In the genomic region with DNA sequence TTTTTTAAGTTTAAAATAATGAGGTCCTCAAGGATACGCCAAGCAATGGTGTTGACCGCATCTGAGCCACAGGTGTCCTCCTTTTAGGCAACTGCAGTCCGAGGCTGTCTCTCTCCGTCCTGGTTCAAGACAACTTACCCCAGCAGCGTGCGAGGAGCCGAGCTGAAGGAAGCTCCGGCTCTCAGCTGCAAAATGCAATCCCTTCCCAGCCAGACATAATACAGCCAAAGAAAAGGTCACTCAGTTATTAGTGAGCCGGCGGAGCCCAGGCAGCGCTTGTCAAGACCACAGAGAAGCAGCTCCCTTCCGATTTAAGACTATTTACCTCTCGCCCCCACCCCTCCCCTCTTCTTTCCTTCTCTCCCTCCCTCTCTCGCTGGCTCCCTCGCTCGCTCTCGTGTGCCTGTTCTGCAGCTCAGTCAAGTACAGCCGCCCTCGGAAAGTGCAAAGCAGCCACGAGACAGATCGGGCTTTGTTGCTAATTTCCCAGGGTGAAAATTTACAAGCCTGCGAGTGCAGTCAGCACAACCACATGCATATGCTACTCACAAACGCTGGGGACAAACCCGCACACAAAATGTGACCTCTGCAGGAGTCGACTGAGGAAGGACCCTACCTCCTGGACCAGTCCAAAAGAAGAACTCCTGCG, we compare ENCODE assay signal across 8 cellular contexts. TPM values are rescaled to one million over a fixed set of nuclear protein-coding genes. Genes with fewer than 3 reads are reported as not detected.
DNase-seq lines count a peak whose midpoint lies in the region; ATAC-seq and TF ChIP-seq lines count a peak whose summit lies in the region.

No MANE protein-coding gene starts in this region.

- TF ChIP-seq CTCF in PC-3 (conservative IDR thresholded peaks at IDR 0.05; ENCODE audit: low read depth, low read length): no peak
- no peak for TF ChIP-seq CTCF in omental fat pad (IDR thresholded peaks at IDR 0.05)
- no peak for TF ChIP-seq CTCF in CD8-positive, alpha-beta T cell (IDR thresholded peaks at IDR 0.05)

- no peak overlapping the region for H3K27ac ChIP-seq in PC-3 (ENCODE audit: low read length)
- no peak overlapping the region for H3K27ac ChIP-seq in CD8-positive, alpha-beta T cell (ENCODE audit: low read depth, low read length)

- H3K36me3 ChIP-seq in PC-3 (ENCODE audit: low read depth, low read length): no peaks in the 10 kb centered on the region
- no peaks in the 10 kb centered on the region for H3K36me3 ChIP-seq in CD8-positive, alpha-beta T cell (ENCODE audit: insufficient read depth, low read length)

- DNase-seq in PC-3 (peak; percentile 25), foreskin melanocyte (peak; percentile 68), omental fat pad (ENCODE audit: low spot score) (no peak), GM19240 (ENCODE audit: insufficient read length, low spot score) (no peak)
- DNase-seq in CD8-positive, alpha-beta T cell: no peak

- peaks cover 2% of the 10 kb centered on the region for H3K9me3 Mint-ChIP-seq in CD8-positive, alpha-beta T cell

- 0 out of 2 replicates have a peak overlapping the region, but pooled peaks have one; percentile 8 for H3K9ac ChIP-seq in PC-3 (ENCODE audit: low read length)

- H3K27me3 Mint-ChIP-seq in CD8-positive, alpha-beta T cell (ENCODE audit: low read depth): peaks cover 36% of the 10 kb centered on the region

- H3K9me3 ChIP-seq in PC-3 (ENCODE audit: low read length): no peaks in the 10 kb centered on the region
- no peaks in the 10 kb centered on the region for H3K9me3 ChIP-seq in CD8-positive, alpha-beta T cell (ENCODE audit: low read length)

- POLR2A ChIA-PET in PC-3 (lab: Charles Lee; ENCODE audit: unreplicated experiment): no interaction called here
- POLR2A ChIA-PET in CD8-positive, alpha-beta T cell (lab: Charles Lee): no interaction called here

- no peaks in the 10 kb centered on the region for H3K4me1 ChIP-seq in PC-3 (ENCODE audit: insufficient read depth, low read length)
- H3K4me1 ChIP-seq in CD8-positive, alpha-beta T cell (ENCODE audit: insufficient read depth, low read length): no peaks in the 10 kb centered on the region

- H3K4me1 Mint-ChIP-seq in CD8-positive, alpha-beta T cell (ENCODE audit: low read depth): no peaks in the 10 kb centered on the region

- no peaks in the 10 kb centered on the region for H3F3A ChIP-seq in PC-3 (ENCODE audit: low read length, unreplicated experiment)

- H3K79me2 ChIP-seq in PC-3 (ENCODE audit: low read length): no peaks in the 10 kb centered on the region

- no peak overlapping the region for H3K27ac Mint-ChIP-seq in CD8-positive, alpha-beta T cell

- H4K20me1 ChIP-seq in PC-3 (ENCODE audit: low read length): no peaks in the 10 kb centered on the region

- no peak overlapping the region for H3K4me3 Mint-ChIP-seq in CD8-positive, alpha-beta T cell

- peak; percentile 41 for ATAC-seq in GM18519 (IDR thresholded peaks at IDR 0.05; ENCODE audit: low FRiP score, unreplicated experiment)
- peak; percentile 38 for ATAC-seq in HG03159 (IDR thresholded peaks at IDR 0.05; ENCODE audit: unreplicated experiment)
- ATAC-seq in PC-3: peak; percentile 67
- ATAC-seq in omental fat pad (ENCODE audit: low FRiP score): peak; percentile 31
- ATAC-seq in CD8-positive, alpha-beta T cell: no peak
- no peak for ATAC-seq in GM19328 (IDR thresholded peaks at IDR 0.05; ENCODE audit: unreplicated experiment)

- peak overlapping the region; percentile 99 for H3K4me2 ChIP-seq in PC-3 (ENCODE audit: low read length)

- no peaks in the 10 kb centered on the region for H3K27me3 ChIP-seq in PC-3 (ENCODE audit: low read length)
- H3K27me3 ChIP-seq in CD8-positive, alpha-beta T cell (ENCODE audit: insufficient read depth, low read length): no peaks in the 10 kb centered on the region

- peak overlapping the region; percentile 77 for H3K4me3 ChIP-seq in PC-3 (ENCODE audit: low read length)
- H3K4me3 ChIP-seq in CD8-positive, alpha-beta T cell (ENCODE audit: low read depth, low read length): no peak overlapping the region

- H3K9me2 ChIP-seq in PC-3 (replicated peaks; ENCODE audit: low read length): no peaks in the 10 kb centered on the region

- H2AFZ ChIP-seq in PC-3 (ENCODE audit: low read length): peak overlapping the region; percentile 91

- intact Hi-C loops in PC-3 (cut with micrococcal nuclease): no loop called here
- intact Hi-C loops in CD8-positive, alpha-beta T cell (cut with DNase I, micrococcal nuclease): no loop called here

- no peaks in the 10 kb centered on the region for H3K36me3 Mint-ChIP-seq in CD8-positive, alpha-beta T cell

- CTCF ChIA-PET in PC-3 (lab: Charles Lee): interaction anchor here (0.8 kb wide), 1 partner anchor 221 kb away, joined by 4 read pairs; no protein-coding TSS in a partner anchor
- CTCF ChIA-PET in CD8-positive, alpha-beta T cell (lab: Charles Lee): no interaction called here

- no TSS peak for BruUV-seq in PC-3 (replicated peaks; lab: Mats Ljungman, UMichigan)

RNA-seq across cellular contexts. Expression of a gene that starts 0.4 kb away (rescaled TPM):
- 2.3 TPM in 1 of 2 replicates, not detected in the other for total RNA-seq in PC-3 (2014; rRNA removed)
- total RNA-seq in omental fat pad: 100 to 1,000 TPM in 2 of 4 donors, 10 to 100 TPM in 2; 13.1 to 169 (median 93.0) TPM
- total RNA-seq in CD8-positive, alpha-beta T cell: not detected

Comparison
In these comparisons a context has a peak if more than half of its experiments do, and no peak if none do; other contexts are left out.
1. ATAC-seq: peak in GM18519 (single experiment), HG03159 (single experiment), PC-3 (single experiment) and omental fat pad (single experiment); none in CD8-positive, alpha-beta T cell (single experiment) and GM19328 (single experiment).
2. DNase-seq: peak in PC-3 (single experiment) and foreskin melanocyte (single experiment); none in omental fat pad (single experiment), CD8-positive, alpha-beta T cell (0 of 7) and GM19240 (single experiment).